In the genomic region with DNA sequence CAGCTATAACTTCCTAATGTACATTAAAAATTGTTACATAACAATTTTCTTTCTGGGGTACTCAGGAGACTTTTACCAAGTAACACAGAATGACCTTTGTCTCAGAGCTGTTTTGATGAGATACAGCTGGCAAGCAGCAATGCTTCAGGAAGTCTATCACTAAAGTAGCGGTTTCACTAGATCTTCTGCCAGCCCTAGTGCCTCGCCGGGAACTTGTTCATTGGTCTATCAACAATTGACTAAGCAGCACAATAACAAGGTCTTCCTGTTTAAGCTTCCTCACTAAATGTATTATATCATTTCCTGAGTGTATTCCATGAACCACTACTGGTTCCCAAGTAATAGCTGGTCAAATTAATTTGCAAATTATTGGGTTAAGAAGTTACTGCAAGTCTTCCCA, we compare ENCODE assay signal across 8 cellular contexts.
DNase-seq lines count a peak whose midpoint lies in the region; ATAC-seq and TF ChIP-seq lines count a peak whose summit lies in the region.

No MANE protein-coding gene starts in this region.

- H3K27ac ChIP-seq in HL-60 (replicated peaks) = 0 out of 2 replicates have a peak overlapping the region, but pooled peaks have one; percentile 12
- peak overlapping the region; percentile 58 for H3K27ac ChIP-seq in left ventricle myocardium inferior (replicated peaks)

- H3K4me1 ChIP-seq in left ventricle myocardium inferior = peaks cover 76% of the 10 kb centered on the region

- DNase-seq in HL-60 (ENCODE audit: low read depth in 1 of 2, low spot score in 1 of 2) (no peak), left ventricle myocardium inferior (no peak), NOMO-1 treated with dmso at 0.1 percent for 144 hours (lab: John Stamatoyannopoulos, UW; ENCODE audit: unreplicated experiment) (no peak), NCI-H2196 (lab: John Stamatoyannopoulos, UW; ENCODE audit: unreplicated experiment) (no peak), NCI-H524 treated with DMSO at 0.1 percent for 48 hours (lab: John Stamatoyannopoulos, UW) (no peak)
- peak; percentile 44 for DNase-seq in activated T-cell treated with anti-CD3 and anti-CD28 coated beads, Interleukin-2, amount 50 U/mL, for 48 hours
- peak; percentile 42 for DNase-seq in stimulated activated naive CD4-positive, alpha-beta T cell treated with Interleukin-2 at 50 U/mL for 16 hours (lab: John Stamatoyannopoulos, UW)

- H3K27me3 ChIP-seq in HL-60 (ENCODE audit: insufficient read depth, poor library complexity, severe bottlenecking) = no peaks in the 10 kb centered on the region
- H3K27me3 ChIP-seq in left ventricle myocardium inferior (ENCODE audit: low read depth) = no peaks in the 10 kb centered on the region

- intact Hi-C loops in left ventricle myocardium inferior (cut with micrococcal nuclease) = no loop called here

- TF ChIP-seq CTCF in HL-60 (IDR thresholded peaks at IDR 0.05; ENCODE audit: insufficient read depth, low read length) (no peak), left ventricle myocardium inferior (IDR thresholded peaks at IDR 0.05; ENCODE audit: borderline replicate concordance) (no peak)

- H3K4me3 ChIP-seq in HL-60 (replicated peaks; ENCODE audit: insufficient read depth, low read length) = no peak overlapping the region
- no peak overlapping the region for H3K4me3 ChIP-seq in left ventricle myocardium inferior

- no peaks in the 10 kb centered on the region for H3K9me3 ChIP-seq in left ventricle myocardium inferior (replicated peaks)

- peaks cover 19% of the 10 kb centered on the region for H3K36me3 ChIP-seq in left ventricle myocardium inferior

- ATAC-seq in GM19452 (IDR thresholded peaks at IDR 0.05; ENCODE audit: unreplicated experiment) = peak; percentile 64

Comparison
In these comparisons a context has a peak if more than half of its experiments do, and no peak if none do; other contexts are left out.
1. DNase-seq: peak in activated T-cell treated with anti-CD3 and anti-CD28 coated beads, Interleukin-2, amount 50 U/mL, for 48 hours (2 of 2) and stimulated activated naive CD4-positive, alpha-beta T cell treated with Interleukin-2 at 50 U/mL for 16 hours (single experiment); none in HL-60 (0 of 2), left ventricle myocardium inferior (single experiment), NOMO-1 treated with dmso at 0.1 percent for 144 hours (single experiment), NCI-H2196 (single experiment) and NCI-H524 treated with DMSO at 0.1 percent for 48 hours (single experiment).